Comparison of ENCODE assay signal across 27 cellular contexts in the genomic region with DNA sequence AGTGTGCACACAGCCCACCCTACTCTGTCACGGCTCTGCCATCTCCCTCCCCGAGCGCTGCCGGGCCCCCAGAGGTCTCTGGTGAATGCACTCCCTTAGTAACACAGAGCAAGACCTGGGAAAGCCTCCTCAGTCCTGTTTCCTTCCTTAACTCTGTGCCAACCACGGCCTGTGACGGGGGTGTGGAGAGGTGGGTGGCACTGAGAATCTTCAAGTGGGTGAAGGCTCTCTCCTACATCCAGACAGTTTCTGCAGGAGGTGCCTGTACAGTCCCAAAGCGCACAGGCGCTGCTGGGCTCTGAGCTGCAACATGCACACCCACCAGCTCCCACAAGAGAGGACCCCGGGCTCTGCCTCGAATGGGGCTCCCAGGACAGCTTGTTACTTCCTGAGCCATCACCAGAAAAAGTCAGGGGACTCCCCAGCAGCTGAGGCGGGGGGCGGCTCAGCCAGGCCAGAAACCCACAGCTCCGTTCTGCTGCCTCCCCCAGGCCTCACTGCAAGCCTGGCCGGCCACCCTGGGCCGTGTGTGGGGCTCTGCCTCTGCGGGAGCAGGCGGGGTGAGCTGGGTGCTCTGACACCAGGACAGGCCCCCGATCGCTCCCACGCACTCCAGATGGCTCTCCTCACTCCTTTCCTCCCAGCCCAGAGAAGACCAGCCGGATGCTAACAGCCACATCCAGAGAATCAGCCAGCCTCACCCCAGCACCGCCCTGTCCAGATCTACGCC.
"Had no signal": no experiment of that assay in that cellular context is flagged by ENCODE, and none has a peak within 500 bp of the region (broad histone marks: within the 10 kb centered on the region; RNA-seq: fewer than 3 reads in every experiment).

No MANE protein-coding gene starts in this region.

- H3K4me3 Mint-ChIP-seq: activated CD8-positive, alpha-beta memory T cell treated with anti-CD3 and anti-CD28 coated beads, Interleukin-2, amount 10 ng/mL, durations not matched to agents 7 days and 5 days; activated CD8-positive, alpha-beta T cell treated with anti-CD3 and anti-CD28 coated beads, Interleukin-2, amount 10 ng/mL, durations not matched to agents 7 days and 5 days; activated naive CD4-positive, alpha-beta T cell treated with anti-CD3 and anti-CD28 coated beads, Interleukin-2, amount 50 U/mL, for 24 hours; activated naive CD8-positive, alpha-beta T cell treated with anti-CD3 and anti-CD28 coated beads, Interleukin-2, amount 50 U/mL, for 24 hours; effector memory CD8-positive, alpha-beta T cell; immature natural killer cell; memory B cell; stimulated activated effector memory CD8-positive, alpha-beta T cell treated with anti-CD3 and anti-CD28 coated beads, Interleukin-12 subunit alpha, Interleukin-12 subunit beta, amount 100 ng/mL, for 72 hours; stimulated activated naive CD8-positive, alpha-beta T cell treated with anti-CD3 and anti-CD28 coated beads, Interleukin-15, Interleukin-2, amounts not matched to agents 100 ng/mL and 50 ng/mL, for 24 hours; type B pancreatic cell had no signal

- H3K27ac Mint-ChIP-seq: activated CD8-positive, alpha-beta memory T cell treated with anti-CD3 and anti-CD28 coated beads, Interleukin-2, amount 10 ng/mL, durations not matched to agents 7 days and 5 days; activated CD8-positive, alpha-beta T cell treated with anti-CD3 and anti-CD28 coated beads, Interleukin-2, amount 10 ng/mL, durations not matched to agents 7 days and 5 days; activated naive CD4-positive, alpha-beta T cell treated with anti-CD3 and anti-CD28 coated beads, Interleukin-2, amount 50 U/mL, for 24 hours; activated naive CD8-positive, alpha-beta T cell treated with anti-CD3 and anti-CD28 coated beads, Interleukin-2, amount 50 U/mL, for 24 hours; activated T-helper 2 cell treated with anti-CD3 and anti-CD28 coated beads, Interferon-gamma antibody, Interleukin-2, Interleukin-4, amounts not matched to agents 10 μg/mL and 5 μg/mL and 100 μg/mL, durations not matched to agents 14 hours and 24 hours and 36 hours; immature natural killer cell; memory B cell; naive thymus-derived CD4-positive, alpha-beta T cell; stimulated activated effector memory CD8-positive, alpha-beta T cell treated with anti-CD3 and anti-CD28 coated beads, Interleukin-12 subunit alpha, Interleukin-12 subunit beta, amount 100 ng/mL, for 72 hours; stimulated activated naive CD8-positive, alpha-beta T cell treated with anti-CD3 and anti-CD28 coated beads, Interleukin-15, Interleukin-2, amounts not matched to agents 100 ng/mL and 50 ng/mL, for 24 hours; type B pancreatic cell had no signal

- H3K36me3 Mint-ChIP-seq: activated CD8-positive, alpha-beta memory T cell treated with anti-CD3 and anti-CD28 coated beads, Interleukin-2, amount 10 ng/mL, durations not matched to agents 7 days and 5 days; activated naive CD4-positive, alpha-beta T cell treated with anti-CD3 and anti-CD28 coated beads, Interleukin-2, amount 50 U/mL, for 24 hours; immature natural killer cell; stimulated activated effector memory CD8-positive, alpha-beta T cell treated with anti-CD3 and anti-CD28 coated beads, Interleukin-12 subunit alpha, Interleukin-12 subunit beta, amount 100 ng/mL, for 72 hours; type B pancreatic cell had no signal

- H3K27ac ChIP-seq: heart left ventricle, sigmoid colon, vagina had no signal

- H3K36me3 ChIP-seq: heart left ventricle, vagina had no signal

- FAIRE-seq: kidney, small intestine had no signal

- H3K4me1 Mint-ChIP-seq: activated CD8-positive, alpha-beta memory T cell treated with anti-CD3 and anti-CD28 coated beads, Interleukin-2, amount 10 ng/mL, durations not matched to agents 7 days and 5 days; activated naive CD4-positive, alpha-beta T cell treated with anti-CD3 and anti-CD28 coated beads, Interleukin-2, amount 50 U/mL, for 24 hours; activated naive CD8-positive, alpha-beta T cell treated with anti-CD3 and anti-CD28 coated beads, Interleukin-2, amount 50 U/mL, for 24 hours; immature natural killer cell; memory B cell; stimulated activated effector memory CD8-positive, alpha-beta T cell treated with anti-CD3 and anti-CD28 coated beads, Interleukin-12 subunit alpha, Interleukin-12 subunit beta, amount 100 ng/mL, for 72 hours had no signal

- H3K9me3 ChIP-seq: heart left ventricle, sigmoid colon, vagina had no signal

- H3K9me3 Mint-ChIP-seq: activated naive CD4-positive, alpha-beta T cell treated with anti-CD3 and anti-CD28 coated beads, Interleukin-2, amount 50 U/mL, for 24 hours; activated naive CD8-positive, alpha-beta T cell treated with anti-CD3 and anti-CD28 coated beads, Interleukin-2, amount 50 U/mL, for 24 hours; activated T-helper 2 cell treated with anti-CD3 and anti-CD28 coated beads, Interferon-gamma antibody, Interleukin-2, Interleukin-4, amounts not matched to agents 10 μg/mL and 5 μg/mL and 100 μg/mL, durations not matched to agents 14 hours and 24 hours and 36 hours; effector memory CD8-positive, alpha-beta T cell; immature natural killer cell; memory B cell; naive thymus-derived CD4-positive, alpha-beta T cell; stimulated activated effector memory CD8-positive, alpha-beta T cell treated with anti-CD3 and anti-CD28 coated beads, Interleukin-12 subunit alpha, Interleukin-12 subunit beta, amount 100 ng/mL, for 72 hours; stimulated activated naive CD8-positive, alpha-beta T cell treated with anti-CD3 and anti-CD28 coated beads, Interleukin-15, Interleukin-2, amounts not matched to agents 100 ng/mL and 50 ng/mL, for 24 hours; type B pancreatic cell had no signal

- DNase-seq: activated CD8-positive, alpha-beta memory T cell treated with anti-CD3 and anti-CD28 coated beads, Interleukin-2, amount 10 ng/mL, durations not matched to agents 7 days and 5 days; activated CD8-positive, alpha-beta T cell treated with anti-CD3 and anti-CD28 coated beads, Interleukin-2, amount 10 ng/mL, durations not matched to agents 7 days and 5 days; activated naive CD8-positive, alpha-beta T cell treated with anti-CD3 and anti-CD28 coated beads, Interleukin-2, amount 50 U/mL, for 24 hours; activated T-cell treated with anti-CD3 and anti-CD28 coated beads, Interleukin-2, amount 50 U/mL, for 48 hours; amygdala; cortex of kidney; effector memory CD8-positive, alpha-beta T cell; erythroblast; foreskin fibroblast; hypothalamus; immature natural killer cell; kidney; left colon; midbrain; naive thymus-derived CD4-positive, alpha-beta T cell; sigmoid colon; small intestine; stimulated activated CD4-positive, alpha-beta T cell treated with anti-CD3 and anti-CD28 coated beads, Interleukin-4, amount 100 ng/mL, for 24 hours; T-helper 2 cell had no signal

- H3K27me3 Mint-ChIP-seq: activated CD8-positive, alpha-beta memory T cell treated with anti-CD3 and anti-CD28 coated beads, Interleukin-2, amount 10 ng/mL, durations not matched to agents 7 days and 5 days; activated naive CD4-positive, alpha-beta T cell treated with anti-CD3 and anti-CD28 coated beads, Interleukin-2, amount 50 U/mL, for 24 hours; activated naive CD8-positive, alpha-beta T cell treated with anti-CD3 and anti-CD28 coated beads, Interleukin-2, amount 50 U/mL, for 24 hours; effector memory CD8-positive, alpha-beta T cell; memory B cell; naive thymus-derived CD4-positive, alpha-beta T cell; stimulated activated naive CD8-positive, alpha-beta T cell treated with anti-CD3 and anti-CD28 coated beads, Interleukin-15, Interleukin-2, amounts not matched to agents 100 ng/mL and 50 ng/mL, for 24 hours; type B pancreatic cell had no signal

- H3K27me3 ChIP-seq: heart left ventricle, sigmoid colon, vagina had no signal

- H3K4me3 ChIP-seq: heart left ventricle, sigmoid colon, vagina had no signal

- H3K4me1 ChIP-seq: heart left ventricle, sigmoid colon, vagina had no signal

- ATAC-seq: activated CD8-positive, alpha-beta memory T cell treated with anti-CD3 and anti-CD28 coated beads, Interleukin-2, amount 10 ng/mL, durations not matched to agents 7 days and 5 days; activated CD8-positive, alpha-beta T cell treated with anti-CD3 and anti-CD28 coated beads, Interleukin-2, amount 10 ng/mL, durations not matched to agents 7 days and 5 days; activated naive CD8-positive, alpha-beta T cell treated with anti-CD3 and anti-CD28 coated beads, Interleukin-2, amount 50 U/mL, for 24 hours; effector memory CD8-positive, alpha-beta T cell; left colon; naive thymus-derived CD4-positive, alpha-beta T cell; stimulated activated effector memory CD8-positive, alpha-beta T cell treated with anti-CD3 and anti-CD28 coated beads, Interleukin-12 subunit alpha, Interleukin-12 subunit beta, amount 100 ng/mL, for 72 hours had no signal
